Comparison of ENCODE assay signal across 12 cellular contexts in the genomic region with DNA sequence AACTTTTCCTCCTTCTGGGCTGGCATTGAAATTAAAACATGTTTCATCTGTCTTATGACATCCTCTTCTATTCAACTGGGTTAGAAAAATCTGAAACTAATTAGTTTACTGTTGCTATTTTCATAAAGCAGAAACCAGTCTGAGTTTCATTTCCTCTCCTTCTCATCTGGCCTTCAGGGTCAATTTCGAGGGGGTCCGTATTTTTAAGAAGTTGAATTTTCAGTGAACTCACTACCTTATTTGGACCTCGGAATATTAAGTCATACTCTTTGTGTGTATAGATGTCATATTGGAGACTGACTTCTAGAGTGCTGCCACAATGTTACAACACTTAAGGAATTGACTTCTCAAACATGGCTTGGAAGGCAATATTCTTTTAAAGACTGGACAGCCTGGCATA.
A peak's percentile ranks its signal among the peaks of the same experiment; 100 is the strongest.
DNase-seq lines count a peak whose midpoint lies in the region; TF ChIP-seq lines count a peak whose summit lies in the region.
"Had no signal": no experiment of that assay in that cellular context is flagged by ENCODE, and none has a peak within 500 bp of the region (broad histone marks: within the 10 kb centered on the region; RNA-seq: fewer than 3 reads in every experiment).

No MANE protein-coding gene starts in this region.

- H3F3A ChIP-seq in MM.1S (ENCODE audit: insufficient read depth, low read length): peaks cover 8% of the 10 kb centered on the region; the same call in 1 of the 2 replicates

- no peaks in the 10 kb centered on the region for H3K27me3 ChIP-seq in BLaER1 treated with 17β-estradiol and CSF1 and Interleukin-3, amounts not matched to agents 10 nM and 100 nM
- H3K27me3 ChIP-seq in MM.1S (replicated peaks; ENCODE audit: insufficient read depth, low read length): no peaks in the 10 kb centered on the region
- H3K27me3 ChIP-seq: BE2C had no signal

- H3K4me1 ChIP-seq in BLaER1 treated with 17β-estradiol and CSF1 and Interleukin-3, amounts not matched to agents 10 nM and 100 nM: peaks cover 5 to 46% (median 7%) of the 10 kb centered on the region in 10 experiments; a peak in 12 of 20 replicates
- H3K4me1 ChIP-seq in MM.1S (ENCODE audit: low read length) (peaks cover 40% of the 10 kb centered on the region), OCI-LY7 (ENCODE audit: insufficient read depth, low read length, poor library complexity, severe bottlenecking) (peaks cover 9% of the 10 kb centered on the region)
- H3K4me1 ChIP-seq: BE2C had no signal

- H3K9ac ChIP-seq in BLaER1 treated with 17β-estradiol and CSF1 and Interleukin-3, amounts not matched to agents 10 nM and 100 nM: no peak overlapping the region
- H3K9ac ChIP-seq in MM.1S (ENCODE audit: low read length): no peak overlapping the region

- peaks cover 3% of the 10 kb centered on the region for H3K9me3 Mint-ChIP-seq in Calu3 (ENCODE audit: low read depth, unreplicated experiment)

- H3K36me3 ChIP-seq in BLaER1 treated with 17β-estradiol and CSF1 and Interleukin-3, amounts not matched to agents 10 nM and 100 nM: no peaks in the 10 kb centered on the region
- no peaks in the 10 kb centered on the region for H3K36me3 ChIP-seq in MM.1S (replicated peaks; ENCODE audit: insufficient read depth, low read length)
- no peaks in the 10 kb centered on the region for H3K36me3 ChIP-seq in OCI-LY7 (ENCODE audit: insufficient read depth, low read length)
- H3K36me3 ChIP-seq: BE2C had no signal

- H3K79me2 ChIP-seq in MM.1S (ENCODE audit: low read length) (no peaks in the 10 kb centered on the region), OCI-LY7 (ENCODE audit: insufficient read depth, low read depth, low read length) (no peaks in the 10 kb centered on the region)

- H3K27ac ChIP-seq in BLaER1 treated with 17β-estradiol and CSF1 and Interleukin-3, amounts not matched to agents 10 nM and 100 nM: peak overlapping the region in 1 of 11 experiments; percentile 5; a peak in 2 of 22 replicates
- H3K27ac ChIP-seq in MM.1S (ENCODE audit: low read length) (peak overlapping the region; percentile 69), OCI-LY7 (ENCODE audit: low read depth, low read length, poor library complexity, severe bottlenecking) (no peak overlapping the region)
- H3K27ac ChIP-seq: HL-60 had no signal

- POLR2A ChIA-PET in OCI-LY7 (lab: Charles Lee): interaction anchor here (1.1 kb wide), 1 partner anchor 15 kb away, joined by 3 read pairs; no protein-coding TSS in a partner anchor

- H2AFZ ChIP-seq in MM.1S (ENCODE audit: low read length) (no peak overlapping the region), OCI-LY7 (ENCODE audit: low read length) (no peak overlapping the region)

- intact Hi-C loops in OCI-LY7 (cut with micrococcal nuclease; ENCODE audit: unreplicated experiment) (no loop called here), Calu3 (cut with micrococcal nuclease; ENCODE audit: unreplicated experiment) (no loop called here)

- H4K20me1 ChIP-seq in BLaER1 treated with 17β-estradiol and CSF1 and Interleukin-3, amounts not matched to agents 10 nM and 100 nM: no peaks in the 10 kb centered on the region
- no peaks in the 10 kb centered on the region for H4K20me1 ChIP-seq in MM.1S (ENCODE audit: insufficient read depth, low read length)
- H4K20me1 ChIP-seq in OCI-LY7 (ENCODE audit: insufficient read depth, low read length): no peaks in the 10 kb centered on the region

- DNase-seq in MM.1S (peak; percentile 54), OCI-LY7 (ENCODE audit: low spot score) (no peak), foreskin fibroblast (peak; percentile 10 to 14), Calu3 (no peak), GM13976 (ENCODE audit: low spot score) (no peak)
- DNase-seq in stimulated activated CD4-positive, alpha-beta T cell treated with anti-CD3 and anti-CD28 coated beads, Interleukin-1b, Interleukin-23, amount 100 ng/mL, for 48 hours: no peak
- DNase-seq: BE2C; CD8-positive, alpha-beta memory T cell; DMS 273 treated with DMSO at 0.1 percent for 48 hours; HCEC 1CT had no signal

- TF ChIP-seq CTCF in MM.1S (IDR thresholded peaks at IDR 0.05; ENCODE audit: low read length) (no peak), OCI-LY7 (conservative IDR thresholded peaks at IDR 0.05; ENCODE audit: low read length) (no peak), foreskin fibroblast (IDR thresholded peaks at IDR 0.05; ENCODE audit: low read depth, low read length) (no peak), Calu3 (IDR thresholded peaks at IDR 0.05; ENCODE audit: unreplicated experiment) (no peak), GM13976 (IDR thresholded peaks at IDR 0.05; ENCODE audit: borderline replicate concordance, control extremely low read depth, extremely low read depth, insufficient read depth, missing control alignments) (no peak)

- no peak overlapping the region for H3K4me3 Mint-ChIP-seq in Calu3 (ENCODE audit: low read depth, unreplicated experiment)
- H3K4me3 Mint-ChIP-seq: CD8-positive, alpha-beta memory T cell had no signal

- no TSS peak for BruUV-seq in OCI-LY7 (replicated peaks; lab: Mats Ljungman, UMichigan)
- BruUV-seq in Calu3 (replicated peaks; lab: Mats Ljungman, UMichigan): no TSS peak

- H3K9me3 ChIP-seq in BLaER1 treated with 17β-estradiol and CSF1 and Interleukin-3, amounts not matched to agents 10 nM and 100 nM (replicated peaks in 1 of 11): peaks cover 9 to 33% (median 20%) of the 10 kb centered on the region in 11 experiments; a peak in 21 of 22 replicates
- H3K9me3 ChIP-seq in MM.1S (replicated peaks; ENCODE audit: insufficient read depth, low read length): no peaks in the 10 kb centered on the region
- peaks cover 18% of the 10 kb centered on the region; the same call in 1 of the 2 replicates for H3K9me3 ChIP-seq in OCI-LY7 (ENCODE audit: low read length)
- H3K9me3 ChIP-seq: BE2C had no signal

- H3K27me3 Mint-ChIP-seq in Calu3 (ENCODE audit: unreplicated experiment): no peaks in the 10 kb centered on the region
- H3K27me3 Mint-ChIP-seq: CD8-positive, alpha-beta memory T cell had no signal

- no peaks in the 10 kb centered on the region for H3K4me1 Mint-ChIP-seq in Calu3 (ENCODE audit: low read depth, unreplicated experiment)
- H3K4me1 Mint-ChIP-seq: CD8-positive, alpha-beta memory T cell had no signal

- no peak overlapping the region for H3K27ac Mint-ChIP-seq in Calu3 (ENCODE audit: unreplicated experiment)
- H3K27ac Mint-ChIP-seq: CD8-positive, alpha-beta memory T cell had no signal

- CTCF ChIA-PET in OCI-LY7 (lab: Charles Lee; ENCODE audit: unreplicated experiment): no interaction called here
- CTCF ChIA-PET in Calu3 (lab: Charles Lee): no interaction called here

- no peaks in the 10 kb centered on the region for H3K9me2 ChIP-seq in MM.1S (replicated peaks; ENCODE audit: insufficient read depth, low read length)
- H3K9me2 ChIP-seq in OCI-LY7 (ENCODE audit: insufficient read depth, low read length): no peaks in the 10 kb centered on the region

- no peaks in the 10 kb centered on the region for H3K36me3 Mint-ChIP-seq in Calu3 (ENCODE audit: insufficient read depth, unreplicated experiment)
- H3K36me3 Mint-ChIP-seq: CD8-positive, alpha-beta memory T cell had no signal

- peak overlapping the region in 10 of 11 experiments; percentile 3 to 75 (median 22); a peak in 14 of 22 replicates for H3K4me2 ChIP-seq in BLaER1 treated with 17β-estradiol and CSF1 and Interleukin-3, amounts not matched to agents 10 nM and 100 nM
- H3K4me2 ChIP-seq in MM.1S (ENCODE audit: low read depth, low read length) (peak overlapping the region; percentile 64), OCI-LY7 (ENCODE audit: low read length) (peak overlapping the region; percentile 27)

- H3K4me3 ChIP-seq in BLaER1 treated with 17β-estradiol and CSF1 and Interleukin-3, amounts not matched to agents 10 nM and 100 nM: no peak overlapping the region
- H3K4me3 ChIP-seq in MM.1S (ENCODE audit: low read length) (peak overlapping the region; percentile 12; the same call in 1 of the 2 replicates), OCI-LY7 (ENCODE audit: low read depth, low read length, poor library complexity, severe bottlenecking) (no peak overlapping the region), foreskin fibroblast (ENCODE audit: low read depth in 1 of 2, low read length in 2 of 2) (no peak overlapping the region)

- in situ Hi-C loops in GM13976 (cut with MboI; ENCODE audit: low sequenced_read_pairs, unreplicated experiment): no loop called here

Comparison
In these comparisons a context has a peak if more than half of its experiments do, and no peak if none do; other contexts are left out.
1. DNase-seq: peak in MM.1S (single experiment) and foreskin fibroblast (2 of 2); none in OCI-LY7 (single experiment), Calu3 (single experiment), GM13976 (single experiment) and stimulated activated CD4-positive, alpha-beta T cell treated with anti-CD3 and anti-CD28 coated beads, Interleukin-1b, Interleukin-23, amount 100 ng/mL, for 48 hours (single experiment).
2. Peak in every context shown above with its lines, with median percentiles within 50 percentile points of each other: H3K4me2 ChIP-seq.